In the genomic region with DNA sequence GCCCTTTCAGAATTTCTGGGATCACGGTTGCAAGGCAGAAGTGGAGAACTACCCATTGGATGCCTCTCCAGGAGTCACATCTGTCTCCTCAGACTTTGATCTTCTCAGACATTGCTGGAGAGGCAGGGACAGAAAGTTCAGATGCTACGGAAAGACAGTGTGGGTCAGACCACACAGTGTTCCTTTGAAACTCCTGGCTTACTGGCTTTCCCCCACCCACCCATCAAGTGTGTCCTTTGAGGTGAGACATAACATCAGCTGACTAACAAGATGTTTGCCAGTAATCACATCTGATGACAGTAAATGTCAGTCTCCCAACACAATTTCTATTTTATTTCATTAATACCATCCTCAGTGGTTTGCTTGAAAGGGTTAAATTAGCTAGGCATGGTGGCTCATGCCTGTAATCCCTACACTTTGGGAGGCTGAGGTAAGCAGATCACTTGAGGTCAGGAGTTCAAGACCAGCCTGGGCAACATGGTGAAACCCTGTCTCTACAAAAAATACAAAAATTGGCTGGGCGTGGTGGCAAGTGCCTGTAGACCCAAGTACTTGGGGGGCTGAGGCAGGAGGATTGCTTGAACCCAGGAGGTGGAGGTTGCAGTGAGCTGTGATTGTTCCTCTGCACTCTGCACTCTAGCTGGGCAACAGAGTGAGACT, we compare ENCODE assay signal across 1 cellular context.
TF ChIP-seq lines count a peak whose summit lies in the region.

No MANE protein-coding gene starts in this region.

TF ChIP-seq in H1, 55 proteins besides CTCF, POLR2A, EP300 and RAD21:
- TF ChIP-seq SIX5 (IDR thresholded peaks at IDR 0.05; ENCODE audit: low read depth, low read length) (no peak), PHF8 (conservative IDR thresholded peaks at IDR 0.05; ENCODE audit: low read depth, low read length) (no peak), SIN3A (conservative IDR thresholded peaks at IDR 0.05 in 1 of 2, IDR thresholded peaks at IDR 0.05 in 1 of 2; ENCODE audit: low read depth in 1 of 2, low read length in 2 of 2) (no peak)
- TF ChIP-seq, protein P1, sequence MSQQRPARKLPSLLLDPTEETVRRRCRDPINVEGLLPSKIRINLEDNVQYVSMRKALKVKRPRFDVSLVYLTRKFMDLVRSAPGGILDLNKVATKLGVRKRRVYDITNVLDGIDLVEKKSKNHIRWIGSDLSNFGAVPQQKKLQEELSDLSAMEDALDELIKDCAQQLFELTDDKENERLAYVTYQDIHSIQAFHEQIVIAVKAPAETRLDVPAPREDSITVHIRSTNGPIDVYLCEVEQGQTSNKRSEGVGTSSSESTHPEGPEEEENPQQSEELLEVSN (IDR thresholded peaks at IDR 0.05) = no peak
